ENCODE assay signal across 8 cellular contexts in the genomic region with DNA sequence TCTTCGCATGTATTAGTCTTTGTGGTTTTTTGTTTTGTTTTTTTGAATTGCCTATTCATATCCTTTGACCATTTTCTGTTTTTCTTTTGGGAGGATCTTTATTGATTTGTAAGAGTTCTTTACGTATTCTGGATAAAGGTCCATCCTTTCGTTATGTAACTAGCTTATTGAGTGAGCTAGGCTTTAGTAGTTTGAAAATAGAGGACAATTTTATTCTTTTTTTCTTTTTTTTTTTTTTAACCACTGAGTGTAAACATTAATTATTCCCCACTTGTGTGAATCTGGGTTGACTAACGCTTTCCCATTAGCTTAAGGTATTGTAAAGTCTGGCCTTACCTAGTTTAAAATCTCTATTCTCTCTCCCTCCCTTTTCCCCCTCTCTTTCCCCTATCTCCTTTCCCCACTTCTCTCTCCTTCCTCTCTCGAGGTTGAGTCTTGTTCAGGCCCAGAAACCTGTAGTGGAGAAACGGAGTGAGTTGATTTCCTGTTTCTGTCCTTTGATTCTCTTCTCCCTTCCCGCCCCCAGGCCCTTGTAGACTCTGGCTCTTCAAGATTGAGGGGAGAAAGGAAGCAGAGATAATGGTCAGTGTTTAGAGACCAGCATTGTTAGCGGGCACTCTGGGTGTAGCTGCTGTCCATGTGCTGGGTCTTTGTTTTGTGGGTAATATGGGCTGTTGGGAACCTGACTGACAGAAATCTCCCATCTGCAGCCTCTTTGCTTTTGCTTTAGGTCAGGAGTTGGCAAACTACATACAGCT. TPM values are rescaled to one million over a fixed set of nuclear protein-coding genes. Genes with fewer than 3 reads are reported as not detected.
A peak's percentile ranks its signal among the peaks of the same experiment; 100 is the strongest.
DNase-seq lines count a peak whose midpoint lies in the region; TF ChIP-seq lines count a peak whose summit lies in the region.

No MANE protein-coding gene starts in this region.

- H3K79me2 ChIP-seq in parathyroid adenoma, result peaks cover 10% of the 10 kb centered on the region

- H3K4me2 ChIP-seq in parathyroid adenoma (ENCODE audit: low read length), result peak overlapping the region; percentile 86

- H3K4me1 Mint-ChIP-seq in activated CD4-positive, alpha-beta memory T cell treated with anti-CD3 and anti-CD28 coated beads for 36 hours (ENCODE audit: low read depth), result peaks cover 38% of the 10 kb centered on the region

- H3K27ac Mint-ChIP-seq in activated CD4-positive, alpha-beta memory T cell treated with anti-CD3 and anti-CD28 coated beads for 36 hours, result peak overlapping the region; percentile 97

- no peaks in the 10 kb centered on the region for H3K36me3 ChIP-seq in parathyroid adenoma (ENCODE audit: control insufficient read depth, insufficient read depth, low read length)

- peak overlapping the region; percentile 90 for H3K4me3 Mint-ChIP-seq in activated CD4-positive, alpha-beta memory T cell treated with anti-CD3 and anti-CD28 coated beads for 36 hours

- H3K9me3 ChIP-seq in parathyroid adenoma (ENCODE audit: control insufficient read depth, low read length), result no peaks in the 10 kb centered on the region

- no peaks in the 10 kb centered on the region for H3K9me3 Mint-ChIP-seq in activated CD4-positive, alpha-beta memory T cell treated with anti-CD3 and anti-CD28 coated beads for 36 hours

- TF ChIP-seq CTCF in fibroblast of villous mesenchyme (IDR thresholded peaks at IDR 0.05; ENCODE audit: insufficient read depth, low read depth, low read length) (no peak), parathyroid adenoma (IDR thresholded peaks at IDR 0.05) (no peak), GM13977 (IDR thresholded peaks at IDR 0.05; ENCODE audit: extremely low read depth, insufficient read depth, missing control alignments) (no peak)

- peak overlapping the region; percentile 97 for H3K27ac ChIP-seq in parathyroid adenoma

- POLR2A ChIA-PET in activated CD4-positive, alpha-beta memory T cell treated with anti-CD3 and anti-CD28 coated beads for 36 hours (lab: Charles Lee), result interaction anchor here (1.2 to 2.4 kb wide), 4 partner anchors 11 to 32 kb away, joined by 3 to 31 read pairs (median 16); no protein-coding TSS in a partner anchor

- no peaks in the 10 kb centered on the region for H3K4me1 ChIP-seq in parathyroid adenoma

- no peaks in the 10 kb centered on the region for H3K27me3 ChIP-seq in parathyroid adenoma (ENCODE audit: control insufficient read depth, insufficient read depth, low read length)

- no peak overlapping the region for H2AFZ ChIP-seq in parathyroid adenoma

- CTCF ChIA-PET in activated CD4-positive, alpha-beta memory T cell treated with anti-CD3 and anti-CD28 coated beads for 36 hours (lab: Charles Lee), result interaction anchor here (0.7 to 2.6 kb wide), 7 partner anchors 9 to 187 kb away, joined by 3 to 20 read pairs (median 5); no protein-coding TSS in a partner anchor

- H3K27me3 Mint-ChIP-seq in activated CD4-positive, alpha-beta memory T cell treated with anti-CD3 and anti-CD28 coated beads for 36 hours, result no peaks in the 10 kb centered on the region

- in situ Hi-C loops in GM13977 (cut with MboI; ENCODE audit: low pct_unique_long_range_greater_than_20kb, low sequenced_read_pairs, unreplicated experiment), result no loop called here

- DNase-seq in activated CD8-positive, alpha-beta memory T cell treated with anti-CD3 and anti-CD28 coated beads for 24 hours, result peak; percentile 62
- DNase-seq in activated CD8-positive, alpha-beta memory T cell treated with anti-CD3 and anti-CD28 coated beads, Interleukin-2, amount 50 U/mL, for 4 hours, result no peak
- peak; percentile 16 for DNase-seq in NCI-H1105 (lab: John Stamatoyannopoulos, UW)
- DNase-seq in activated CD4-positive, alpha-beta memory T cell treated with anti-CD3 and anti-CD28 coated beads for 36 hours, result peak; percentile 26
- peak; percentile 27 for DNase-seq in fibroblast of villous mesenchyme (ENCODE audit: low read depth)
- no peak for DNase-seq in GM13977 (ENCODE audit: low spot score)
- DNase-seq in NCI-H1436 treated with DMSO at 0.1 percent for 48 hours (lab: John Stamatoyannopoulos, UW), result no peak

- peaks cover 24% of the 10 kb centered on the region for H3K36me3 Mint-ChIP-seq in activated CD4-positive, alpha-beta memory T cell treated with anti-CD3 and anti-CD28 coated beads for 36 hours

- intact Hi-C loops in activated CD4-positive, alpha-beta memory T cell treated with anti-CD3 and anti-CD28 coated beads for 36 hours (cut with micrococcal nuclease), result loop anchor here (1.0 to 2.0 kb wide), 3 partner anchors 61 to 147 kb away; a partner anchor contains a TSS

- peak overlapping the region; percentile 88 for H3K4me3 ChIP-seq in fibroblast of villous mesenchyme (ENCODE audit: low read depth, low read length)
- H3K4me3 ChIP-seq in parathyroid adenoma (ENCODE audit: low read depth, low read length), result peak overlapping the region; percentile 85

- H3K9ac ChIP-seq in parathyroid adenoma, result no peak overlapping the region

RNA-seq across cellular contexts. Expression of a gene that starts 1.5 kb away (rescaled TPM):
- 10 to 100 TPM; 27.7 to 30.0 TPM for total RNA-seq in activated CD4-positive, alpha-beta memory T cell treated with anti-CD3 and anti-CD28 coated beads for 36 hours
- total RNA-seq in fibroblast of villous mesenchyme, result 39.0 and 56.1 TPM in 2 replicates

Comparison
In these comparisons a context has a peak if more than half of its experiments do, and no peak if none do; other contexts are left out.
1. DNase-seq: peak in activated CD8-positive, alpha-beta memory T cell treated with anti-CD3 and anti-CD28 coated beads for 24 hours (single experiment), NCI-H1105 (single experiment), activated CD4-positive, alpha-beta memory T cell treated with anti-CD3 and anti-CD28 coated beads for 36 hours (single experiment) and fibroblast of villous mesenchyme (single experiment); none in activated CD8-positive, alpha-beta memory T cell treated with anti-CD3 and anti-CD28 coated beads, Interleukin-2, amount 50 U/mL, for 4 hours (single experiment), GM13977 (single experiment) and NCI-H1436 treated with DMSO at 0.1 percent for 48 hours (single experiment).